Comparison of ENCODE assay signal across 8 cellular contexts in genomic region chr12:122834921-122835692, GRCh38. TPM values are rescaled to one million over a fixed set of nuclear protein-coding genes. Genes with fewer than 3 reads are reported as not detected.
DNase-seq lines count a peak whose midpoint lies in the region; ATAC-seq lines count a peak whose summit lies in the region.

A gene with protein sequence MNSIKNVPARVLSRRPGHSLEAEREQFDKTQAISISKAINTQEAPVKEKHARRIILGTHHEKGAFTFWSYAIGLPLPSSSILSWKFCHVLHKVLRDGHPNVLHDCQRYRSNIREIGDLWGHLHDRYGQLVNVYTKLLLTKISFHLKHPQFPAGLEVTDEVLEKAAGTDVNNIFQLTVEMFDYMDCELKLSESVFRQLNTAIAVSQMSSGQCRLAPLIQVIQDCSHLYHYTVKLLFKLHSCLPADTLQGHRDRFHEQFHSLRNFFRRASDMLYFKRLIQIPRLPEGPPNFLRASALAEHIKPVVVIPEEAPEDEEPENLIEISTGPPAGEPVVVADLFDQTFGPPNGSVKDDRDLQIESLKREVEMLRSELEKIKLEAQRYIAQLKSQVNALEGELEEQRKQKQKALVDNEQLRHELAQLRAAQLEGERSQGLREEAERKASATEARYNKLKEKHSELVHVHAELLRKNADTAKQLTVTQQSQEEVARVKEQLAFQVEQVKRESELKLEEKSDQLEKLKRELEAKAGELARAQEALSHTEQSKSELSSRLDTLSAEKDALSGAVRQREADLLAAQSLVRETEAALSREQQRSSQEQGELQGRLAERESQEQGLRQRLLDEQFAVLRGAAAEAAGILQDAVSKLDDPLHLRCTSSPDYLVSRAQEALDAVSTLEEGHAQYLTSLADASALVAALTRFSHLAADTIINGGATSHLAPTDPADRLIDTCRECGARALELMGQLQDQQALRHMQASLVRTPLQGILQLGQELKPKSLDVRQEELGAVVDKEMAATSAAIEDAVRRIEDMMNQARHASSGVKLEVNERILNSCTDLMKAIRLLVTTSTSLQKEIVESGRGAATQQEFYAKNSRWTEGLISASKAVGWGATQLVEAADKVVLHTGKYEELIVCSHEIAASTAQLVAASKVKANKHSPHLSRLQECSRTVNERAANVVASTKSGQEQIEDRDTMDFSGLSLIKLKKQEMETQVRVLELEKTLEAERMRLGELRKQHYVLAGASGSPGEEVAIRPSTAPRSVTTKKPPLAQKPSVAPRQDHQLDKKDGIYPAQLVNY (plus strand): TSS chr12:122835457. CDS start chr12:122835551, 94 bp downstream.

- peak within 1 kb of the TSS; percentile 72 to 87 for H3K4me3 ChIP-seq in esophagus (ENCODE audit: low read depth in 1 of 2, low read length in 2 of 2)
- peak within 1 kb of the TSS; percentile 96 for H3K4me3 ChIP-seq in naive thymus-derived CD4-positive, alpha-beta T cell (ENCODE audit: low read length)

- H3K27ac Mint-ChIP-seq in naive thymus-derived CD4-positive, alpha-beta T cell: peak within 1 kb of the TSS; percentile 92 to 100 (median 97)

- intact Hi-C loops in naive thymus-derived CD4-positive, alpha-beta T cell (cut with micrococcal nuclease): loop anchor here (1.0 to 5.0 kb wide), 6 partner anchors 9 to 308 kb away; partner anchors contain the start of gene KNTC1 (in 1 of the 2)

- H3K27me3 Mint-ChIP-seq in naive thymus-derived CD4-positive, alpha-beta T cell: peaks cover 0 to 24% (median 0%) of the 10 kb centered on the region in 5 donors

- CTCF ChIA-PET in naive thymus-derived CD4-positive, alpha-beta T cell (lab: Charles Lee): interaction anchor here (1.4 kb wide), 1 partner anchor 118 kb away, joined by 5 read pairs; no protein-coding TSS in a partner anchor

- no peaks in the 10 kb centered on the region for H3K27me3 ChIP-seq in esophagus (ENCODE audit: control insufficient read depth in 1 of 2, insufficient read depth in 2 of 2, low read length in 2 of 2)
- H3K27me3 ChIP-seq in naive thymus-derived CD4-positive, alpha-beta T cell (ENCODE audit: control insufficient read depth in 2 of 2, insufficient read depth in 2 of 2, low read length in 2 of 2): no peaks in the 10 kb centered on the region

- H3K9me3 Mint-ChIP-seq in naive thymus-derived CD4-positive, alpha-beta T cell: peaks cover 0 to 3% (median 0%) of the 10 kb centered on the region in 11 donors

- peak; percentile 71 for ATAC-seq in naive thymus-derived CD4-positive, alpha-beta T cell
- ATAC-seq in stimulated activated naive CD8-positive, alpha-beta T cell treated with anti-CD3 and anti-CD28 coated beads, Interleukin-15, Interleukin-2, amounts not matched to agents 100 U/mL and 50 U/mL, for 24 hours: peak; percentile 50
- no peak for ATAC-seq in HG03159 (IDR thresholded peaks at IDR 0.05; ENCODE audit: unreplicated experiment)

- peak within 1 kb of the TSS; percentile 68 to 85 for H3K27ac ChIP-seq in esophagus (ENCODE audit: low read depth in 2 of 2, low read length in 1 of 2)
- peak within 1 kb of the TSS; percentile 74 for H3K27ac ChIP-seq in naive thymus-derived CD4-positive, alpha-beta T cell (ENCODE audit: low read depth, low read length)

- peaks cover 0 to 10% of the 10 kb centered on the region in 2 donors for H3K4me1 ChIP-seq in esophagus (ENCODE audit: control insufficient read depth in 2 of 2, insufficient read depth in 2 of 2, low read length in 1 of 2)
- H3K4me1 ChIP-seq in naive thymus-derived CD4-positive, alpha-beta T cell (ENCODE audit: control insufficient read depth in 2 of 2, insufficient read depth in 2 of 2, low read length in 2 of 2): peaks cover 0 to 13% of the 10 kb centered on the region in 2 donors

- peaks cover 30 to 54% (median 48%) of the 10 kb centered on the region in 7 donors for H3K4me1 Mint-ChIP-seq in naive thymus-derived CD4-positive, alpha-beta T cell

- POLR2A ChIA-PET in naive thymus-derived CD4-positive, alpha-beta T cell (lab: Charles Lee): interaction anchor here (0.6 to 3.0 kb wide), 10 partner anchors 8 to 767 kb away, joined by 3 to 19 read pairs (median 4); partner anchors contain the start of genes MPHOSPH9, MTRFR and OGFOD2

- peaks cover 0 to 13% (median 3%) of the 10 kb centered on the region in 5 donors for H3K36me3 Mint-ChIP-seq in naive thymus-derived CD4-positive, alpha-beta T cell

- no peaks in the 10 kb centered on the region for H3K36me3 ChIP-seq in esophagus (ENCODE audit: control insufficient read depth in 2 of 2, insufficient read depth in 2 of 2, low read length in 1 of 2)
- H3K36me3 ChIP-seq in naive thymus-derived CD4-positive, alpha-beta T cell (ENCODE audit: control insufficient read depth in 2 of 3, insufficient read depth in 3 of 3, low read length in 3 of 3): peaks cover 0 to 12% (median 0%) of the 10 kb centered on the region in 3 experiments

- H3K4me3 Mint-ChIP-seq in naive thymus-derived CD4-positive, alpha-beta T cell: peak within 1 kb of the TSS; percentile 92 to 99 (median 98)

- peak; percentile 42 to 56 for DNase-seq in NCI-H2081 (lab: John Stamatoyannopoulos, UW)
- DNase-seq in NCI-H2081 treated with DMSO at 0.1 percent for 48 hours (lab: John Stamatoyannopoulos, UW): no peak
- DNase-seq in NCI-H1105 (lab: John Stamatoyannopoulos, UW): peak; percentile 36
- peak; percentile 76 for DNase-seq in activated T-cell treated with anti-CD3 and anti-CD28 coated beads, Interleukin-2, amount 50 U/mL, for 1 hour
- DNase-seq in naive thymus-derived CD4-positive, alpha-beta T cell: peak; percentile 38 to 76 (median 60)
- DNase-seq in stimulated activated naive CD8-positive, alpha-beta T cell treated with anti-CD3 and anti-CD28 coated beads, Interleukin-15, Interleukin-2, amounts not matched to agents 100 U/mL and 50 U/mL, for 24 hours: peak; percentile 77

- H3K9me3 ChIP-seq in esophagus (ENCODE audit: control insufficient read depth in 2 of 2, insufficient read depth in 1 of 2, low read depth in 1 of 2, low read length in 1 of 2): peaks cover 0 to 1% of the 10 kb centered on the region in 2 donors
- no peaks in the 10 kb centered on the region for H3K9me3 ChIP-seq in naive thymus-derived CD4-positive, alpha-beta T cell (ENCODE audit: control insufficient read depth in 2 of 3, low read length in 3 of 3)

- WGBS in esophagus, 2 donors: 0 to 1% methylated on average over 45 to 76 of the region's 76 CpGs

RNA-seq across cellular contexts. Expression of the gene that starts here (rescaled TPM):
- polyA plus RNA-seq in esophagus: 10 to 100 TPM; 23.1 to 32.7 TPM
- total RNA-seq in naive thymus-derived CD4-positive, alpha-beta T cell: 100 to 1,000 TPM in 3 of 5 experiments, 10 to 100 TPM in 2; 25.8 to 162 (median 111) TPM
- 10 to 100 TPM in 1 of 2 donors, 1 to 10 TPM in 1; 7.0 to 25.3 TPM for polyA plus RNA-seq in naive thymus-derived CD4-positive, alpha-beta T cell
